11 cellular contexts compared by ENCODE assay signal in the genomic region with DNA sequence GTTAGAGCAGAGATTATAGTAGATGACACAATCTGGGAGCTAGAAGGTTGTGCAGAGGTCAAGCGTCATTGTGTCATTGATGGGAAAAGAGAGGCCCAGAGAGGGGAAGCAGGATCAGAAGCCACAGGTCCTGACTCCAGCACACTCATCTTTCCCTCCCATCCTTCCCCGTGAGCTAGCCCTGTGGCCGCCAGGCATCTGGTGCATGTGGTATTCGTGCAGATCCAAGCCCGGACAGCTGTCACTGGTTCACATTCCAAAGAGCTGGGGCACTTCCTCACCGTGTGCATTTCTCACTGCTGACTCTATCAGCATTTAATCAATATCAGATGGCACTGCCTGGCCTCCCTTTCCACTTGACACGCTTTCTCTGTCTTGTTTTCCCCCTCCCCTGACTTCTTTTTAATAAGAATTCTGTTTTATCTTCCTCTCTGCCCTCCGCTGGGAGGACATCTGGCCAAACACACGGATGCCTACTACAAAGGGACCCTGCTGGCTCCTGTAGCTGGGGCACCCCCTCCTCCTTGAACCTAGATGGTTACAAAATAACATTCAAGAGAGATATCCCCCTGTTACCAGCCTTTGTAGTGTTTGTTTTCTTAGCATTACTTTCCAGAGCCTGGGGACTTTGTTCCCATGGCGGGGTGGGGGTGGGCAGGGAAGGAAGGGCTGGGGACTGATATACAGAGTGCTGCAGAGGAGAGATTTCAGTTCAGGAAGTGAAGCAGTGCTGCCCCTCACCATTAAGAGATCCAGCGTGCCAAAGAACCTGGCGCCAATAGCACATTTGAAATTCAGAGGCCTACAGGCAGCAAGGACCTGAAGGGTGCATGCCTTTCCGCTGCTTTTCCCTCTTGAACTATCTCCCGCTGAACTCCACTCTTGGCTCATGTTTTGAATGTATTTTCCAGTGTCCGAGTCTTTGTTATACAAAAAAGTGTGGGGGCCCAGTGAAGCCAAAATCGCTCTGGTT.
DNase-seq lines count a peak whose midpoint lies in the region; ATAC-seq lines count a peak whose summit lies in the region.
"Had no signal": no experiment of that assay in that cellular context is flagged by ENCODE, and none has a peak within 500 bp of the region (broad histone marks: within the 10 kb centered on the region; RNA-seq: fewer than 3 reads in every experiment).

No MANE protein-coding gene starts in this region.

- H3K4me1 ChIP-seq in HUES48 (ENCODE audit: control insufficient read depth, insufficient read depth, low read length) (peaks cover 27% of the 10 kb centered on the region; the same call in 1 of the 2 replicates), muscle layer of colon (ENCODE audit: insufficient read depth, low read length) (peaks cover 15% of the 10 kb centered on the region)

- H3K9me3 Mint-ChIP-seq in activated naive CD4-positive, alpha-beta T cell treated with anti-CD3 and anti-CD28 coated beads, Interleukin-2, amount 10 ng/mL, durations not matched to agents 7 days and 5 days = no peaks in the 10 kb centered on the region

- H3K36me3 ChIP-seq in HUES48 (ENCODE audit: control insufficient read depth, insufficient read depth, low read length) (no peaks in the 10 kb centered on the region), muscle layer of colon (ENCODE audit: insufficient read depth, low read length) (no peaks in the 10 kb centered on the region)

- H3K9me3 ChIP-seq in HUES48 (ENCODE audit: control insufficient read depth, insufficient read depth, low read length) = no peaks in the 10 kb centered on the region
- H3K9me3 ChIP-seq in muscle layer of colon (ENCODE audit: low read length) = no peaks in the 10 kb centered on the region

- H3K27ac Mint-ChIP-seq in activated naive CD4-positive, alpha-beta T cell treated with anti-CD3 and anti-CD28 coated beads, Interleukin-2, amount 10 ng/mL, durations not matched to agents 7 days and 5 days = no peak overlapping the region

- peak; percentile 97 for DNase-seq in AG08395 (ENCODE audit: low spot score)
- DNase-seq in dermis microvascular lymphatic vessel endothelial cell (ENCODE audit: low read depth in 2 of 2) = peak; percentile 67 to 92
- no peak for DNase-seq in activated naive CD4-positive, alpha-beta T cell treated with anti-CD3 and anti-CD28 coated beads, Interleukin-2, amount 10 ng/mL, durations not matched to agents 7 days and 5 days
- DNase-seq in kidney glomerular epithelial cell (lab: John Stamatoyannopoulos, UW) = no peak
- no peak for DNase-seq in SHP77 treated with DMSO at 0.1 percent for 48 hours (lab: John Stamatoyannopoulos, UW)
- DNase-seq: activated CD8-positive, alpha-beta memory T cell treated with anti-CD3 and anti-CD28 coated beads, Interleukin-2, amount 50 U/mL, for 48 hours; H7; NCI-H526 had no signal

- H3K9ac ChIP-seq in HUES48 (ENCODE audit: low read depth, low read length) (no peak overlapping the region), muscle layer of colon (ENCODE audit: low read length) (no peak overlapping the region)

- CTCF ChIA-PET in activated naive CD4-positive, alpha-beta T cell treated with anti-CD3 and anti-CD28 coated beads, Interleukin-2, amount 10 ng/mL, durations not matched to agents 7 days and 5 days (lab: Charles Lee) = no interaction called here

- no peaks in the 10 kb centered on the region for H3K4me1 Mint-ChIP-seq in activated naive CD4-positive, alpha-beta T cell treated with anti-CD3 and anti-CD28 coated beads, Interleukin-2, amount 10 ng/mL, durations not matched to agents 7 days and 5 days

- no peak overlapping the region for H3K4me3 Mint-ChIP-seq in activated naive CD4-positive, alpha-beta T cell treated with anti-CD3 and anti-CD28 coated beads, Interleukin-2, amount 10 ng/mL, durations not matched to agents 7 days and 5 days

- H3K27me3 ChIP-seq in HUES48 (ENCODE audit: control insufficient read depth, insufficient read depth, low read length) (no peaks in the 10 kb centered on the region), muscle layer of colon (ENCODE audit: control insufficient read depth in 1 of 2, insufficient read depth in 2 of 2, low read length in 2 of 2) (no peaks in the 10 kb centered on the region)

- H3K27ac ChIP-seq in HUES48 (ENCODE audit: low read depth, low read length) = peak overlapping the region; percentile 73
- peak overlapping the region; percentile 40 for H3K27ac ChIP-seq in muscle layer of colon (ENCODE audit: low read depth, low read length)

- H3K27me3 Mint-ChIP-seq in activated naive CD4-positive, alpha-beta T cell treated with anti-CD3 and anti-CD28 coated beads, Interleukin-2, amount 10 ng/mL, durations not matched to agents 7 days and 5 days = peaks cover 4% of the 10 kb centered on the region

- H3K36me3 Mint-ChIP-seq in activated naive CD4-positive, alpha-beta T cell treated with anti-CD3 and anti-CD28 coated beads, Interleukin-2, amount 10 ng/mL, durations not matched to agents 7 days and 5 days = no peaks in the 10 kb centered on the region

- ATAC-seq in GM21390 (IDR thresholded peaks at IDR 0.05; ENCODE audit: unreplicated experiment) = no peak

- H3K4me3 ChIP-seq in HUES48 (ENCODE audit: low read depth, low read length) = no peak overlapping the region
- H3K4me3 ChIP-seq in muscle layer of colon (ENCODE audit: low read depth in 1 of 2, low read length in 2 of 2) = no peak overlapping the region

Comparison
In these comparisons a context has a peak if more than half of its experiments do, and no peak if none do; other contexts are left out.
1. DNase-seq: peak in AG08395 (single experiment) and dermis microvascular lymphatic vessel endothelial cell (2 of 2); none in activated naive CD4-positive, alpha-beta T cell treated with anti-CD3 and anti-CD28 coated beads, Interleukin-2, amount 10 ng/mL, durations not matched to agents 7 days and 5 days (single experiment), kidney glomerular epithelial cell (single experiment) and SHP77 treated with DMSO at 0.1 percent for 48 hours (single experiment).